Comparison of ENCODE assay signal across 1 cellular context in genomic region chr7:1503816-1504775, GRCh38.
TF ChIP-seq lines count a peak whose summit lies in the region.

Gene INTS1, minus strand, starts transcription at chr7:1504389. Its CDS starts 429 bp downstream, at chr7:1503960.

TF ChIP-seq in HepG2, 621 proteins besides CTCF, POLR2A, EP300 and RAD21 (continued from another document and continues in another):
- TF ChIP-seq ZNF280D (CRISPR knock-in tag; IDR thresholded peaks at IDR 0.05) (no peak), ZBTB34 (CRISPR knock-in tag; IDR thresholded peaks at IDR 0.05) (no peak), ZNF282 (IDR thresholded peaks at IDR 0.05; ENCODE audit: partially characterized antibody) (no peak), ZNF251 (CRISPR knock-in tag; IDR thresholded peaks at IDR 0.05) (no peak), HOXD1 (CRISPR knock-in tag; IDR thresholded peaks at IDR 0.05) (no peak), NFKB2 (CRISPR knock-in tag; IDR thresholded peaks at IDR 0.05; ENCODE audit: borderline replicate concordance) (peak; percentile 41; the same call in 1 of the 2 replicates), DNMT1 (CRISPR knock-in tag; IDR thresholded peaks at IDR 0.05) (no peak), KLF13 (CRISPR knock-in tag; IDR thresholded peaks at IDR 0.05) (no peak), DRAP1 (CRISPR knock-in tag; IDR thresholded peaks at IDR 0.05) (no peak), MIXL1 (CRISPR knock-in tag; IDR thresholded peaks at IDR 0.05) (peak; percentile 56), NCOA5 (CRISPR knock-in tag; IDR thresholded peaks at IDR 0.05) (no peak), ZNF468 (CRISPR knock-in tag; IDR thresholded peaks at IDR 0.05) (no peak), FOXM1 (CRISPR knock-in tag; IDR thresholded peaks at IDR 0.05) (no peak), ZNF543 (CRISPR knock-in tag; IDR thresholded peaks at IDR 0.05) (0 out of 2 replicates have a peak, but pooled peaks have one; percentile 56), STAT6 (CRISPR knock-in tag; IDR thresholded peaks at IDR 0.05; ENCODE audit: borderline replicate concordance) (no peak), JUND (CRISPR knock-in tag; IDR thresholded peaks at IDR 0.05) (no peak), SP4 (CRISPR knock-in tag; IDR thresholded peaks at IDR 0.05) (peak; percentile 93), ZBTB26 (CRISPR knock-in tag; IDR thresholded peaks at IDR 0.05; ENCODE audit: borderline replicate concordance) (peak; percentile 43; the same call in 1 of the 2 replicates), NR3C1 (CRISPR knock-in tag; IDR thresholded peaks at IDR 0.05) (no peak), ZNF143 (CRISPR knock-in tag; IDR thresholded peaks at IDR 0.05) (0 out of 2 replicates have a peak, but pooled peaks have one; percentile 27), HNRNPK (IDR thresholded peaks at IDR 0.05; ENCODE audit: low read depth, low read length, poor library complexity, severe bottlenecking) (peak; percentile 55), SCMH1 (CRISPR knock-in tag; IDR thresholded peaks at IDR 0.05; ENCODE audit: borderline replicate concordance) (no peak), AHDC1 (CRISPR knock-in tag; IDR thresholded peaks at IDR 0.05; ENCODE audit: borderline replicate concordance) (no peak), TERF1 (CRISPR knock-in tag; IDR thresholded peaks at IDR 0.05) (no peak), RBAK (CRISPR knock-in tag; IDR thresholded peaks at IDR 0.05) (no peak), REPIN1 (CRISPR knock-in tag; IDR thresholded peaks at IDR 0.05; ENCODE audit: borderline replicate concordance, low read depth) (peak; percentile 55; the same call in 1 of the 2 replicates), SKI (IDR thresholded peaks at IDR 0.05; ENCODE audit: partially characterized antibody) (peak; percentile 74), ZNF124 (CRISPR knock-in tag; IDR thresholded peaks at IDR 0.05) (0 out of 2 replicates have a peak, but pooled peaks have one; percentile 69), PRDM15 (CRISPR knock-in tag; IDR thresholded peaks at IDR 0.05) (no peak), NR2F6 (IDR thresholded peaks at IDR 0.05) (no peak), NR2F6 (CRISPR knock-in tag; IDR thresholded peaks at IDR 0.05) (peak; percentile 43; the same call in 1 of the 2 replicates), CEBPG (CRISPR knock-in tag; IDR thresholded peaks at IDR 0.05) (no peak; the same call in 1 of the 2 replicates), ZBTB7A (CRISPR knock-in tag; IDR thresholded peaks at IDR 0.05) (peak; percentile 65; the same call in 1 of the 2 replicates), ZNF180 (CRISPR knock-in tag; IDR thresholded peaks at IDR 0.05; ENCODE audit: borderline replicate concordance, low read depth) (no peak), ZFP62 (CRISPR knock-in tag; IDR thresholded peaks at IDR 0.05) (no peak), ESRRA (CRISPR knock-in tag; IDR thresholded peaks at IDR 0.05; ENCODE audit: low read depth) (peak; percentile 48; the same call in 1 of the 2 replicates), IRF9 (CRISPR knock-in tag; IDR thresholded peaks at IDR 0.05; ENCODE audit: borderline replicate concordance) (0 out of 2 replicates have a peak, but pooled peaks have one; percentile 48), SMAD1 (CRISPR knock-in tag; IDR thresholded peaks at IDR 0.05; ENCODE audit: borderline replicate concordance, low read depth) (peak; percentile 80; the same call in 1 of the 2 replicates)
